17 cellular contexts compared by ENCODE assay signal in genomic region chr7:152392254-152392653, GRCh38. TPM values are rescaled to one million over a fixed set of nuclear protein-coding genes. Genes with fewer than 3 reads are reported as not detected.
DNase-seq lines count a peak whose midpoint lies in the region; ATAC-seq and TF ChIP-seq lines count a peak whose summit lies in the region.
"Had no signal": no experiment of that assay in that cellular context is flagged by ENCODE, and none has a peak within 500 bp of the region (broad histone marks: within the 10 kb centered on the region; RNA-seq: fewer than 3 reads in every experiment).

No MANE protein-coding gene starts in this region.

- in situ Hi-C loops in brain microvascular endothelial cell (cut with HindIII; ENCODE audit: low pct_ligation_motif_present, low sequenced_read_pairs) = no loop called here
- in situ Hi-C loops in ACHN (cut with HindIII; ENCODE audit: low pct_ligation_motif_present, low pct_unique_long_range_greater_than_20kb, low sequenced_read_pairs) = no loop called here

- H3K36me3 ChIP-seq in brain microvascular endothelial cell (replicated peaks) = no peaks in the 10 kb centered on the region
- H3K36me3 ChIP-seq: ascending aorta, transverse colon had no signal

- DNase-seq in CD14-positive monocyte (ENCODE audit: low spot score) (no peak), endothelial cell (ENCODE audit: low spot score) (no peak), HFFc6 (no peak), brain microvascular endothelial cell (no peak), ACHN (no peak), activated gamma-delta T cell treated with Interleukin-2 at 50 U/mL for 16 hours (no peak)
- DNase-seq: activated gamma-delta T cell, cortex of kidney, kidney glomerular epithelial cell, NCI-H187, NCI-H524 treated with DMSO at 0.1 percent for 48 hours, PC-3, transverse colon had no signal

- H3K9me3 Mint-ChIP-seq in CD14-positive monocyte (peaks cover 0 to 11% (median 2%) of the 10 kb centered on the region in 7 donors), endothelial cell (ENCODE audit: unreplicated experiment) (no peaks in the 10 kb centered on the region), HFFc6 (no peaks in the 10 kb centered on the region)

- no peaks in the 10 kb centered on the region for H3K36me3 Mint-ChIP-seq in CD14-positive monocyte
- H3K36me3 Mint-ChIP-seq in endothelial cell (ENCODE audit: low read depth, unreplicated experiment) = no peaks in the 10 kb centered on the region
- H3K36me3 Mint-ChIP-seq in HFFc6 (ENCODE audit: low read depth) = no peaks in the 10 kb centered on the region

- H3K27ac ChIP-seq in brain microvascular endothelial cell = no peak overlapping the region
- H3K27ac ChIP-seq: ascending aorta, SK-N-MC, transverse colon had no signal

- H3K27me3 ChIP-seq in brain microvascular endothelial cell (replicated peaks) = no peaks in the 10 kb centered on the region
- H3K27me3 ChIP-seq: ascending aorta, transverse colon had no signal

- H3K27me3 Mint-ChIP-seq in CD14-positive monocyte (ENCODE audit: low read depth in 3 of 3) (no peaks in the 10 kb centered on the region), endothelial cell (ENCODE audit: unreplicated experiment) (no peaks in the 10 kb centered on the region), HFFc6 (ENCODE audit: insufficient read depth) (peaks cover 2% of the 10 kb centered on the region; the same call in 1 of the 2 replicates)

- peaks cover 39% of the 10 kb centered on the region for H3K4me1 Mint-ChIP-seq in CD14-positive monocyte
- peaks cover 6% of the 10 kb centered on the region for H3K4me1 Mint-ChIP-seq in endothelial cell (ENCODE audit: unreplicated experiment)
- H3K4me1 Mint-ChIP-seq in HFFc6 (ENCODE audit: low read depth) = peaks cover 15% of the 10 kb centered on the region

- H3K4me3 Mint-ChIP-seq in CD14-positive monocyte (no peak overlapping the region), endothelial cell (ENCODE audit: unreplicated experiment) (no peak overlapping the region), HFFc6 (no peak overlapping the region)

- no peak for TF ChIP-seq CTCF in CD14-positive monocyte (IDR thresholded peaks at IDR 0.05)
- no peak for TF ChIP-seq CTCF in endothelial cell (IDR thresholded peaks at IDR 0.05; ENCODE audit: unreplicated experiment)
- no peak for TF ChIP-seq CTCF in HFFc6 (IDR thresholded peaks at IDR 0.05)
- no peak for TF ChIP-seq CTCF in brain microvascular endothelial cell (IDR thresholded peaks at IDR 0.05; ENCODE audit: low read depth, low read length, missing control alignments)

- H3K27ac Mint-ChIP-seq in CD14-positive monocyte (peak overlapping the region in 4 of 7 donors; percentile 8 to 46 (median 28)), endothelial cell (ENCODE audit: unreplicated experiment) (peak overlapping the region; percentile 80), HFFc6 (no peak overlapping the region)

- no peak overlapping the region for H3K4me3 ChIP-seq in brain microvascular endothelial cell (ENCODE audit: low read depth, low read length)
- H3K4me3 ChIP-seq: ascending aorta, SK-N-MC, transverse colon had no signal

- intact Hi-C loops in CD14-positive monocyte (cut with micrococcal nuclease) = no loop called here

- peak; percentile 75 for ATAC-seq in GM19452 (IDR thresholded peaks at IDR 0.05; ENCODE audit: unreplicated experiment)
- peak; percentile 64 for ATAC-seq in HG03108 (IDR thresholded peaks at IDR 0.05; ENCODE audit: unreplicated experiment)
- ATAC-seq: PC-3 had no signal

RNA-seq across cellular contexts. Expression of gene KMT2C, which starts 43.5 kb away (rescaled TPM):
- 1 to 10 TPM; 4.5 to 7.3 TPM for polyA plus RNA-seq in CD14-positive monocyte
- total RNA-seq in endothelial cell (ENCODE audit: unreplicated experiment) = 59.8 TPM
- 10 to 100 TPM; 23.5 to 30.8 (median 26.0) TPM for total RNA-seq in HFFc6 (2021; fragmentation: NEBNext Ultra II Directional; extraction: Animal tissue kit (Norgen Biotek cat#: 25700))
